Comparison of ENCODE assay signal across 25 cellular contexts in the genomic region with DNA sequence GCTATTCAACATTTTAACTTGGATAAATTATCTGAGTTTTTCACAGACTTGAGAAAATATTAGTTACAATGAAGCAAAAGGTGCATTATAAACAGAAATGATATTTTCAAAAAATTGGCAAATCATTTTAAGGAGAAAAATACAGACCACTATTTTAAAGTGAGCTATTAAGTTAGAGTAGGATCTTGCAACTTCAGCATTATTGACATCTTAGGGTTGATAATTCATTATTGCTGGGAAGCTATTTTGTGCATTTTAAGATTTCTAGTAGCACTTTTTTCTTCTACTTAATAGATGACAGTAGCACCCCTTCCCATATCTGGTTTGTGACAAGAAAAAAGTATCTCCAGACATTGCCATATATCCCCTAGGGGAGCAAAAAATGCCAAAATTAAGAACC.
"Had no signal": no experiment of that assay in that cellular context is flagged by ENCODE, and none has a peak within 500 bp of the region (broad histone marks: within the 10 kb centered on the region; RNA-seq: fewer than 3 reads in every experiment).

No MANE protein-coding gene starts in this region.

- H3K9me3 ChIP-seq: colonic mucosa, esophagus squamous epithelium, gastrocnemius medialis, heart right ventricle, left lung, lower lobe of right lung had no signal

- H3K4me3 ChIP-seq: colonic mucosa, esophagus squamous epithelium, gastrocnemius medialis, heart right ventricle, left lung, lower lobe of right lung had no signal

- H3K27me3 ChIP-seq: colonic mucosa, esophagus squamous epithelium, gastrocnemius medialis, heart right ventricle, left lung had no signal

- FAIRE-seq: endometrium, islet of Langerhans, keratinocyte had no signal

- DNase-seq: colonic mucosa; cortex of kidney; effector CD8-positive, alpha-beta T cell; effector memory CD8-positive, alpha-beta T cell; endodermal cell; erythroblast; esophagus squamous epithelium; foreskin fibroblast; foreskin melanocyte; gastrocnemius medialis; glutamatergic neuron; head of caudate nucleus; heart right ventricle; hippocampal formation; left cardiac atrium; left lung; left ventricle myocardium superior; lower lobe of right lung; mesenchymal stem cell; naive thymus-derived CD4-positive, alpha-beta T cell had no signal

- H3K36me3 ChIP-seq: colonic mucosa, esophagus squamous epithelium, gastrocnemius medialis, heart right ventricle, left lung, lower lobe of right lung had no signal

- H3K27ac ChIP-seq: colonic mucosa, epithelial cell of prostate, esophagus squamous epithelium, gastrocnemius medialis, heart right ventricle, left lung, lower lobe of right lung had no signal

- H3K4me1 ChIP-seq: colonic mucosa, esophagus squamous epithelium, gastrocnemius medialis, heart right ventricle, left lung, lower lobe of right lung had no signal

- ATAC-seq: effector memory CD8-positive, alpha-beta T cell; esophagus mucosa; gastrocnemius medialis; heart right ventricle; left cardiac atrium; left lung; left ventricle myocardium superior; lower lobe of right lung; naive thymus-derived CD4-positive, alpha-beta T cell had no signal
